Comparison of ENCODE assay signal across 14 cellular contexts in the genomic region with DNA sequence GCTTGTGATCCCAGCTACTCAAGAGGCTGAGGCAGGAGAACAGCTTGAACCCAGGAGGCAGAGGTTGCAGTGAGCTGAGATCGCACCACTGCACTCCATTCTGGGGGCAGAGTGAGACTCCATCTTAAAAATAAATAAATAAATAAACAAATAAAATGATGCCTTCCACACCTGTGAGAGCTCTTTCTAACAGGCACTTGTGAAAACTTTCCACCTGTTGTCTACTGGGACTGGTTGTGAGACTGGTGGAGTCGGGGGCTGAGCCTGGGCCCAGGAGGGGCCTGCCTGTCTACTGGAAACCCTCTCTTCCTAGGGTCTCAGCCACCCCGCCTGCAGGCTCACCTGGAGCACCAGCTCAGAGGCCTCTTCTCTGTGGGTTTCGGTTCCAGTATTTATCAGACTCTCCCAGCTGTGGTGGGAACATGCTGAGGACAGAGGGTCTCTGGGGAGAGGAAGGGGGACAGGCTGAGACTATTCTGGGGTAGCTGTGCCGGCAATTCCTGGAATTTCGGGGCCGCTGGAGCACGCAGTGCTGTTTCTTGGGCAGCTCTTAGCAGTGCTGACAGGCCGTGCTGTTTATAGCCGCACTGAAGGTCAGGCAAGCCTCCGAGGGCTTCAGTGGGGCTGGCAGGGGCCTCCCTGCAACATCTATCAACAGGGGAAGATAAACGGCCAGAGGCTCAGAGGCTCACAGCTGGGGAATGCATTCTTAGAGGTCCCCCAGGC. TPM values are rescaled to one million over a fixed set of nuclear protein-coding genes. Genes with fewer than 3 reads are reported as not detected.
DNase-seq lines count a peak whose midpoint lies in the region; ATAC-seq, FAIRE-seq and TF ChIP-seq lines count a peak whose summit lies in the region.
"Had no signal": no experiment of that assay in that cellular context is flagged by ENCODE, and none has a peak within 500 bp of the region (broad histone marks: within the 10 kb centered on the region; RNA-seq: fewer than 3 reads in every experiment).

No MANE protein-coding gene starts in this region.

- no peak overlapping the region for H3K27ac ChIP-seq in astrocyte (ENCODE audit: low read depth, low read length)
- peak overlapping the region; percentile 64 for H3K27ac ChIP-seq in iPS-20b (ENCODE audit: low read length)

- no peak overlapping the region for H3K9ac ChIP-seq in astrocyte (ENCODE audit: low read length)
- no peak overlapping the region for H3K9ac ChIP-seq in iPS-20b (ENCODE audit: low read depth, low read length)

- no peaks in the 10 kb centered on the region for H4K20me1 ChIP-seq in astrocyte (ENCODE audit: insufficient read depth, low read length)

- FAIRE-seq in astrocyte (lab: Jason Lieb, UNC): no peak
- FAIRE-seq: keratinocyte had no signal

- H3K27ac Mint-ChIP-seq in astrocyte (ENCODE audit: unreplicated experiment): no peak overlapping the region
- H3K27ac Mint-ChIP-seq in effector memory CD8-positive, alpha-beta T cell: no peak overlapping the region
- H3K27ac Mint-ChIP-seq: activated CD8-positive, alpha-beta memory T cell treated with anti-CD3 and anti-CD28 coated beads, Interleukin-2, amount 10 ng/mL, durations not matched to agents 7 days and 5 days had no signal

- H3K36me3 ChIP-seq in astrocyte (ENCODE audit: insufficient read depth, low read length): no peaks in the 10 kb centered on the region
- no peaks in the 10 kb centered on the region for H3K36me3 ChIP-seq in iPS-20b (ENCODE audit: insufficient read depth, low read depth, low read length)
- H3K36me3 ChIP-seq in MG63: no peaks in the 10 kb centered on the region

- no peak overlapping the region for H3K4me2 ChIP-seq in astrocyte (ENCODE audit: low read length)

- TF ChIP-seq CTCF in astrocyte (IDR thresholded peaks at IDR 0.05; ENCODE audit: insufficient read depth, low read depth, low read length): no peak

- peak; percentile 84 for DNase-seq in ELF-1 (ENCODE audit: low read depth, low spot score)
- no peak for DNase-seq in astrocyte (ENCODE audit: low read depth)
- no peak for DNase-seq in sciatic nerve (ENCODE audit: low spot score)
- DNase-seq in MG63: no peak
- DNase-seq in effector memory CD8-positive, alpha-beta T cell: no peak
- DNase-seq: activated CD8-positive, alpha-beta memory T cell treated with anti-CD3 and anti-CD28 coated beads, Interleukin-2, amount 10 ng/mL, durations not matched to agents 7 days and 5 days; amygdala; NCI-H1417; posterior cingulate gyrus had no signal

- H3K4me3 ChIP-seq in astrocyte (ENCODE audit: insufficient read depth, low read depth, low read length) (no peak overlapping the region), iPS-20b (ENCODE audit: low read length) (no peak overlapping the region), MG63 (no peak overlapping the region)

- H3K4me1 ChIP-seq in astrocyte (ENCODE audit: insufficient read depth, low read length) (peaks cover 17% of the 10 kb centered on the region), iPS-20b (ENCODE audit: insufficient read depth, low read length) (peaks cover 11% of the 10 kb centered on the region; the same call in 1 of the 2 replicates)

- no peaks in the 10 kb centered on the region for H3K79me2 ChIP-seq in astrocyte (ENCODE audit: insufficient read depth, low read length)

- peak overlapping the region; percentile 45 for H3K4me3 Mint-ChIP-seq in astrocyte (ENCODE audit: unreplicated experiment)
- H3K4me3 Mint-ChIP-seq in effector memory CD8-positive, alpha-beta T cell: no peak overlapping the region
- H3K4me3 Mint-ChIP-seq: activated CD8-positive, alpha-beta memory T cell treated with anti-CD3 and anti-CD28 coated beads, Interleukin-2, amount 10 ng/mL, durations not matched to agents 7 days and 5 days had no signal

- no peaks in the 10 kb centered on the region for H3K27me3 ChIP-seq in astrocyte (ENCODE audit: insufficient read depth, low read length)
- no peaks in the 10 kb centered on the region for H3K27me3 ChIP-seq in iPS-20b (ENCODE audit: insufficient read depth, low read length)
- no peaks in the 10 kb centered on the region for H3K27me3 ChIP-seq in MG63

- H3K4me1 Mint-ChIP-seq in astrocyte (ENCODE audit: low read depth, unreplicated experiment): peaks cover 35% of the 10 kb centered on the region
- peaks cover 0 to 3% of the 10 kb centered on the region in 2 donors for H3K4me1 Mint-ChIP-seq in effector memory CD8-positive, alpha-beta T cell (ENCODE audit: low read depth in 2 of 2)
- H3K4me1 Mint-ChIP-seq: activated CD8-positive, alpha-beta memory T cell treated with anti-CD3 and anti-CD28 coated beads, Interleukin-2, amount 10 ng/mL, durations not matched to agents 7 days and 5 days had no signal

- H3K36me3 Mint-ChIP-seq in astrocyte (ENCODE audit: low read depth, unreplicated experiment): no peaks in the 10 kb centered on the region
- no peaks in the 10 kb centered on the region for H3K36me3 Mint-ChIP-seq in effector memory CD8-positive, alpha-beta T cell (ENCODE audit: insufficient read depth)
- H3K36me3 Mint-ChIP-seq: activated CD8-positive, alpha-beta memory T cell treated with anti-CD3 and anti-CD28 coated beads, Interleukin-2, amount 10 ng/mL, durations not matched to agents 7 days and 5 days had no signal

- H3K9me3 ChIP-seq in astrocyte (ENCODE audit: insufficient read depth, low read depth, low read length): no peaks in the 10 kb centered on the region
- no peaks in the 10 kb centered on the region for H3K9me3 ChIP-seq in iPS-20b (ENCODE audit: insufficient read depth, low read depth, low read length)
- no peaks in the 10 kb centered on the region for H3K9me3 ChIP-seq in MG63

- H3K9me3 Mint-ChIP-seq in astrocyte (ENCODE audit: unreplicated experiment): no peaks in the 10 kb centered on the region
- no peaks in the 10 kb centered on the region for H3K9me3 Mint-ChIP-seq in effector memory CD8-positive, alpha-beta T cell

- intact Hi-C loops in sciatic nerve (cut with DNase I): no loop called here

- H3K27me3 Mint-ChIP-seq in astrocyte (ENCODE audit: low read depth, unreplicated experiment): peaks cover 5% of the 10 kb centered on the region
- peaks cover 0 to 28% of the 10 kb centered on the region in 2 donors for H3K27me3 Mint-ChIP-seq in effector memory CD8-positive, alpha-beta T cell

- ATAC-seq in sciatic nerve: peak; percentile 81
- no peak for ATAC-seq in effector memory CD8-positive, alpha-beta T cell (replicated peaks)
- no peak for ATAC-seq in HG03095 (IDR thresholded peaks at IDR 0.05; ENCODE audit: unreplicated experiment)
- ATAC-seq in GM21619 (IDR thresholded peaks at IDR 0.05; ENCODE audit: unreplicated experiment): no peak
- ATAC-seq: activated CD8-positive, alpha-beta memory T cell treated with anti-CD3 and anti-CD28 coated beads, Interleukin-2, amount 10 ng/mL, durations not matched to agents 7 days and 5 days had no signal

- H2AFZ ChIP-seq in astrocyte (ENCODE audit: low read depth, low read length): no peak overlapping the region

RNA-seq across cellular contexts. Expression of gene LDB3, which starts 3.8 kb away (rescaled TPM):
- total RNA-seq in astrocyte (3.5 and 3.9 TPM in 2 replicates), sciatic nerve (4.9 TPM)
- total RNA-seq in MG63 (2014; rRNA removed; shearing (Covaris generic); ENCODE audit: low replicate concordance): not detected in 2 replicates

RNA-seq across cellular contexts. Expression of gene OPN4, which starts 17.8 kb away (rescaled TPM):
- total RNA-seq in astrocyte (not detected in 2 replicates), sciatic nerve (0.18 TPM)
- not detected in 2 replicates for total RNA-seq in MG63 (2014; rRNA removed; shearing (Covaris generic); ENCODE audit: low replicate concordance)
- total RNA-seq: activated CD8-positive, alpha-beta memory T cell treated with anti-CD3 and anti-CD28 coated beads, Interleukin-2, amount 10 ng/mL, durations not matched to agents 7 days and 5 days; T-helper 2 cell treated with Interferon-gamma antibody and Interleukin-4, amounts not matched to agents 100 ng/mL and 5 ng/mL, for 36 hours had no signal
